ENCODE assay signal across 8 cellular contexts in the genomic region with DNA sequence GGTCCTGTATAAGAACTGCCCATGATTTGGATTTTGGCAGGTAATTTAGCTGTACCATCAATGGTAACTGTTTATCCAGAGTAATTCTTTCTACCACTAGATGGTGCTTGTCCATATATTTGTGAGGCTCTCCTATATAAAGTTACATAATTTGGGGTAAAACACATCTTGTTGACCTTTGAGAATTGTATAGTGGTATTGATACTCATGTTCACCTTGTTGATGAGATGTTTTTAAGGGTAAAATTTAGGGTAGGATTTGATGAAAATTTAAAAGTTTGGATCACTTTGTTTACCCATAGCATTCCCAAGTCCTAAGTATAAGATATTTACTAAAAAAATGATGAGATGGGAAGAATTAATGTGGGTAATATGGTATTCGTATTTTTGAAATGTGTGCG. TPM values are rescaled to one million over a fixed set of nuclear protein-coding genes. Genes with fewer than 3 reads are reported as not detected.
DNase-seq lines count a peak whose midpoint lies in the region; ATAC-seq, FAIRE-seq and TF ChIP-seq lines count a peak whose summit lies in the region.

No MANE protein-coding gene starts in this region.

- no peaks in the 10 kb centered on the region for H3K9me2 ChIP-seq in OCI-LY7 (ENCODE audit: insufficient read depth, low read length)
- H3K9me2 ChIP-seq in neural cell (ENCODE audit: insufficient read depth, low read length): no peaks in the 10 kb centered on the region

- POLR2A ChIA-PET in AG04449 (lab: Yijun Ruan, JAX) (no interaction called here), OCI-LY7 (lab: Charles Lee) (interaction anchor here (1.0 kb wide), 1 partner anchor 268 kb away, joined by 3 read pairs; no protein-coding TSS in a partner anchor)

- CTCF ChIA-PET in AG04449 (lab: Yijun Ruan, JAX) (interaction anchor here (1.0 to 15.7 kb wide), 26 partner anchors 9 to 390 kb away, joined by 3 to 519 read pairs (median 6); no protein-coding TSS in a partner anchor), OCI-LY7 (lab: Charles Lee; ENCODE audit: unreplicated experiment) (no interaction called here)

- no peaks in the 10 kb centered on the region for H3K27me3 ChIP-seq in neural cell (ENCODE audit: insufficient read depth, low read depth, low read length)

- H4K20me1 ChIP-seq in OCI-LY7 (ENCODE audit: insufficient read depth, low read length) (peaks cover 11% of the 10 kb centered on the region; the same call in 1 of the 2 replicates), neural cell (ENCODE audit: insufficient read depth) (no peaks in the 10 kb centered on the region)

- H3K4me3 ChIP-seq in AG04449 (ENCODE audit: low read depth, low read length): no peak overlapping the region
- H3K4me3 ChIP-seq in OCI-LY7 (ENCODE audit: low read depth, low read length, poor library complexity, severe bottlenecking): no peak overlapping the region
- H3K4me3 ChIP-seq in neural cell (ENCODE audit: low read length): no peak overlapping the region

- H3K4me1 ChIP-seq in OCI-LY7 (ENCODE audit: insufficient read depth, low read length, poor library complexity, severe bottlenecking): no peaks in the 10 kb centered on the region

- H2AFZ ChIP-seq in OCI-LY7 (ENCODE audit: low read length) (no peak overlapping the region), neural cell (ENCODE audit: low read depth, low read length) (no peak overlapping the region)

- intact Hi-C loops in OCI-LY7 (cut with micrococcal nuclease; ENCODE audit: unreplicated experiment): no loop called here

- peak; percentile 74 for TF ChIP-seq RAD21 in neural cell (conservative IDR thresholded peaks at IDR 0.05)

- BruUV-seq in OCI-LY7 (replicated peaks; lab: Mats Ljungman, UMichigan): no TSS peak

- H3K9me3 ChIP-seq in OCI-LY7 (ENCODE audit: low read length) (no peaks in the 10 kb centered on the region), neural cell (ENCODE audit: low read length) (no peaks in the 10 kb centered on the region)

- DNase-seq in AG04449 (ENCODE audit: low read depth, low spot score) (no peak), OCI-LY7 (ENCODE audit: low spot score) (peak; percentile 40)
- DNase-seq in activated naive CD4-positive, alpha-beta T cell treated with anti-CD3 and anti-CD28 coated beads, Interleukin-2, amount 50 U/mL, for 16 hours: no peak

- FAIRE-seq in endometrium (lab: Jason Lieb, UNC): peak; percentile 62

- no peaks in the 10 kb centered on the region for H3F3A ChIP-seq in neural cell (ENCODE audit: insufficient read depth, low read length, poor library complexity, severe bottlenecking)

- no peak for TF ChIP-seq EP300 in neural cell (conservative IDR thresholded peaks at IDR 0.05; ENCODE audit: poor library complexity, severe bottlenecking)

- H3K4me2 ChIP-seq in OCI-LY7 (ENCODE audit: low read length): no peak overlapping the region
- H3K4me2 ChIP-seq in neural cell (ENCODE audit: low read length): no peak overlapping the region

- ATAC-seq in GM18498 (IDR thresholded peaks at IDR 0.05; ENCODE audit: unreplicated experiment) (peak; percentile 50), HG03565 (IDR thresholded peaks at IDR 0.05; ENCODE audit: unreplicated experiment) (peak; percentile 50), GM19397 (IDR thresholded peaks at IDR 0.05; ENCODE audit: unreplicated experiment) (no peak)

- no peak overlapping the region for H3K9ac ChIP-seq in neural cell (ENCODE audit: low read length)

- TF ChIP-seq CTCF in AG04449 (IDR thresholded peaks at IDR 0.05; ENCODE audit: insufficient read depth, low read length, missing control alignments) (peak; percentile 32), OCI-LY7 (conservative IDR thresholded peaks at IDR 0.05; ENCODE audit: low read length) (peak; percentile 91), neural cell (IDR thresholded peaks at IDR 0.05; ENCODE audit: poor library complexity, severe bottlenecking) (peak; percentile 79)

- H3K27ac ChIP-seq in OCI-LY7 (ENCODE audit: low read depth, low read length, poor library complexity, severe bottlenecking): no peak overlapping the region
- H3K27ac ChIP-seq in neural cell (ENCODE audit: low read length): no peak overlapping the region

- no peaks in the 10 kb centered on the region for H3K79me2 ChIP-seq in OCI-LY7 (ENCODE audit: insufficient read depth, low read depth, low read length)
- no peaks in the 10 kb centered on the region for H3K79me2 ChIP-seq in neural cell (replicated peaks; ENCODE audit: insufficient read depth, low read length)

- H3K36me3 ChIP-seq in OCI-LY7 (ENCODE audit: insufficient read depth, low read length): no peaks in the 10 kb centered on the region
- H3K36me3 ChIP-seq in neural cell (ENCODE audit: insufficient read depth, low read length): no peaks in the 10 kb centered on the region

TF ChIP-seq in neural cell, 6 proteins besides CTCF, POLR2A, EP300 and RAD21:
- TF ChIP-seq MXI1 (conservative IDR thresholded peaks at IDR 0.05; ENCODE audit: poor library complexity, severe bottlenecking): no peak
- no peak for TF ChIP-seq TAF1 (IDR thresholded peaks at IDR 0.05; ENCODE audit: low read depth)
- TF ChIP-seq, protein P1, sequence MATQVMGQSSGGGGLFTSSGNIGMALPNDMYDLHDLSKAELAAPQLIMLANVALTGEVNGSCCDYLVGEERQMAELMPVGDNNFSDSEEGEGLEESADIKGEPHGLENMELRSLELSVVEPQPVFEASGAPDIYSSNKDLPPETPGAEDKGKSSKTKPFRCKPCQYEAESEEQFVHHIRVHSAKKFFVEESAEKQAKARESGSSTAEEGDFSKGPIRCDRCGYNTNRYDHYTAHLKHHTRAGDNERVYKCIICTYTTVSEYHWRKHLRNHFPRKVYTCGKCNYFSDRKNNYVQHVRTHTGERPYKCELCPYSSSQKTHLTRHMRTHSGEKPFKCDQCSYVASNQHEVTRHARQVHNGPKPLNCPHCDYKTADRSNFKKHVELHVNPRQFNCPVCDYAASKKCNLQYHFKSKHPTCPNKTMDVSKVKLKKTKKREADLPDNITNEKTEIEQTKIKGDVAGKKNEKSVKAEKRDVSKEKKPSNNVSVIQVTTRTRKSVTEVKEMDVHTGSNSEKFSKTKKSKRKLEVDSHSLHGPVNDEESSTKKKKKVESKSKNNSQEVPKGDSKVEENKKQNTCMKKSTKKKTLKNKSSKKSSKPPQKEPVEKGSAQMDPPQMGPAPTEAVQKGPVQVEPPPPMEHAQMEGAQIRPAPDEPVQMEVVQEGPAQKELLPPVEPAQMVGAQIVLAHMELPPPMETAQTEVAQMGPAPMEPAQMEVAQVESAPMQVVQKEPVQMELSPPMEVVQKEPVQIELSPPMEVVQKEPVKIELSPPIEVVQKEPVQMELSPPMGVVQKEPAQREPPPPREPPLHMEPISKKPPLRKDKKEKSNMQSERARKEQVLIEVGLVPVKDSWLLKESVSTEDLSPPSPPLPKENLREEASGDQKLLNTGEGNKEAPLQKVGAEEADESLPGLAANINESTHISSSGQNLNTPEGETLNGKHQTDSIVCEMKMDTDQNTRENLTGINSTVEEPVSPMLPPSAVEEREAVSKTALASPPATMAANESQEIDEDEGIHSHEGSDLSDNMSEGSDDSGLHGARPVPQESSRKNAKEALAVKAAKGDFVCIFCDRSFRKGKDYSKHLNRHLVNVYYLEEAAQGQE (IDR thresholded peaks at IDR 0.05; ENCODE audit: borderline replicate concordance): no peak
- TF ChIP-seq POLR2AphosphoS5 (IDR thresholded peaks at IDR 0.05): no peak
- TF ChIP-seq EZH2 (IDR thresholded peaks at IDR 0.05; ENCODE audit: borderline replicate concordance, insufficient read depth, low read length, poor library complexity, severe bottlenecking): no peak
- peak; percentile 79 for TF ChIP-seq SMC3 (conservative IDR thresholded peaks at IDR 0.05; ENCODE audit: poor library complexity)

RNA-seq across cellular contexts. Expression of a gene that starts 31.6 kb away (rescaled TPM):
- total RNA-seq in OCI-LY7 (2014; rRNA removed; shearing (Covaris generic)): 7.4 and 9.6 TPM in 2 replicates
- total RNA-seq in OCI-LY7 (2022): 7.3 and 10.7 TPM in 2 replicates
- 76.8 and 104 TPM in 2 replicates for polyA plus RNA-seq in neural cell
- polyA minus RNA-seq in neural cell: 187 and 312 TPM in 2 replicates

Comparison
In these comparisons a context has a peak if more than half of its experiments do, and no peak if none do; other contexts are left out.
1. CTCF ChIP-seq: peak in every context shown above with its lines; median percentile 91 in OCI-LY7; 79 in neural cell; 32 in AG04449.